Comparison of ENCODE assay signal across 21 cellular contexts in genomic region chr3:178602864-178603263, GRCh38.
DNase-seq lines count a peak whose midpoint lies in the region; ATAC-seq and TF ChIP-seq lines count a peak whose summit lies in the region.
"Had no signal": no experiment of that assay in that cellular context is flagged by ENCODE, and none has a peak within 500 bp of the region (broad histone marks: within the 10 kb centered on the region; RNA-seq: fewer than 3 reads in every experiment).

No MANE protein-coding gene starts in this region.

- no peak for TF ChIP-seq POLR2A in tibial nerve (IDR thresholded peaks at IDR 0.05)

- H3K27me3 Mint-ChIP-seq in activated T-cell treated with anti-CD3 and anti-CD28 coated beads, Interleukin-2, amount 50 U/mL, for 72 hours (ENCODE audit: low read depth) = peaks cover 6% of the 10 kb centered on the region
- H3K27me3 Mint-ChIP-seq: brain had no signal

- H3K36me3 ChIP-seq in tibial nerve (no peaks in the 10 kb centered on the region), tibial artery (no peaks in the 10 kb centered on the region)
- H3K36me3 ChIP-seq: colonic mucosa had no signal

- H3K4me1 ChIP-seq in tibial nerve (no peaks in the 10 kb centered on the region), tibial artery (no peaks in the 10 kb centered on the region)
- H3K4me1 ChIP-seq: colonic mucosa had no signal

- no peak for TF ChIP-seq EP300 in tibial nerve (IDR thresholded peaks at IDR 0.05)

- no peak overlapping the region for H3K4me3 ChIP-seq in tibial nerve
- no peak overlapping the region for H3K4me3 ChIP-seq in tibial artery
- H3K4me3 ChIP-seq: colonic mucosa, K562 had no signal

- H3K27ac ChIP-seq in tibial nerve (no peak overlapping the region), tibial artery (no peak overlapping the region)
- H3K27ac ChIP-seq: C4-2B, colonic mucosa had no signal

- TF ChIP-seq CTCF in tibial nerve (IDR thresholded peaks at IDR 0.05) = no peak
- TF ChIP-seq CTCF in tibial artery (IDR thresholded peaks at IDR 0.05) = no peak

- intact Hi-C loops in tibial artery (cut with DNase I; ENCODE audit: low total_unique reads) = no loop called here

- no peak overlapping the region for H3K27ac Mint-ChIP-seq in activated T-cell treated with anti-CD3 and anti-CD28 coated beads, Interleukin-2, amount 50 U/mL, for 72 hours
- H3K27ac Mint-ChIP-seq: activated naive CD8-positive, alpha-beta T cell treated with anti-CD3 and anti-CD28 coated beads for 36 hours; brain; endodermal cell had no signal

- H3K9me3 ChIP-seq in tibial nerve = no peaks in the 10 kb centered on the region
- H3K9me3 ChIP-seq in tibial artery = no peaks in the 10 kb centered on the region
- H3K9me3 ChIP-seq: colonic mucosa had no signal

- ATAC-seq in activated T-cell treated with anti-CD3 and anti-CD28 coated beads, Interleukin-2, amount 50 U/mL, for 72 hours (replicated peaks in 1 of 2) = no peak
- ATAC-seq: K562, SK-N-SH treated with all-trans-retinoic acid at 6 μM for 48 hours had no signal

- no peak overlapping the region for H3K4me3 Mint-ChIP-seq in activated T-cell treated with anti-CD3 and anti-CD28 coated beads, Interleukin-2, amount 50 U/mL, for 72 hours
- H3K4me3 Mint-ChIP-seq: activated naive CD8-positive, alpha-beta T cell treated with anti-CD3 and anti-CD28 coated beads for 36 hours; brain; endodermal cell had no signal

- H3K27me3 ChIP-seq in tibial nerve (no peaks in the 10 kb centered on the region), tibial artery (no peaks in the 10 kb centered on the region)
- H3K27me3 ChIP-seq: colonic mucosa had no signal

- H3K36me3 Mint-ChIP-seq in activated T-cell treated with anti-CD3 and anti-CD28 coated beads, Interleukin-2, amount 50 U/mL, for 72 hours (ENCODE audit: insufficient read depth in 2 of 2) = peaks cover 0 to 2% of the 10 kb centered on the region in 2 donors
- H3K36me3 Mint-ChIP-seq: activated naive CD8-positive, alpha-beta T cell treated with anti-CD3 and anti-CD28 coated beads for 36 hours; brain had no signal

- DNase-seq in DMS153 treated with DMSO at 0.1 percent for 48 hours (lab: John Stamatoyannopoulos, UW; ENCODE audit: unreplicated experiment) (peak; percentile 13), NCI-H1436 (lab: John Stamatoyannopoulos, UW) (peak; percentile 60), NCI-H2171 treated with DMSO at 0.1 percent for 48 hours (lab: John Stamatoyannopoulos, UW) (peak; percentile 97), SW480 (ENCODE audit: low spot score) (peak; percentile 57), tibial nerve (ENCODE audit: low spot score in 2 of 2) (no peak), tibial artery (no peak), AG08395 (ENCODE audit: low spot score) (no peak)
- DNase-seq in activated T-cell treated with anti-CD3 and anti-CD28 coated beads, Interleukin-2, amount 50 U/mL, for 72 hours = no peak
- DNase-seq: activated CD4-positive, CD25-positive, alpha-beta regulatory T cell; activated CD8-positive, alpha-beta memory T cell treated with anti-CD3 and anti-CD28 coated beads for 24 hours; activated naive CD8-positive, alpha-beta T cell treated with anti-CD3 and anti-CD28 coated beads for 36 hours; colonic mucosa; DMS 273 treated with DMSO at 0.1 percent for 48 hours; endodermal cell; head of caudate nucleus; nucleus accumbens; T-helper 9 cell had no signal

- 84 to 87% methylated on average over 1 to 2 of the region's 2 CpGs for WGBS in tibial nerve, 2 donors

- H3K9me3 Mint-ChIP-seq in activated T-cell treated with anti-CD3 and anti-CD28 coated beads, Interleukin-2, amount 50 U/mL, for 72 hours = peaks cover 0 to 2% of the 10 kb centered on the region in 2 donors
- H3K9me3 Mint-ChIP-seq: endodermal cell had no signal

- no peaks in the 10 kb centered on the region for H3K4me1 Mint-ChIP-seq in activated T-cell treated with anti-CD3 and anti-CD28 coated beads, Interleukin-2, amount 50 U/mL, for 72 hours (ENCODE audit: low read depth)
- H3K4me1 Mint-ChIP-seq: activated naive CD8-positive, alpha-beta T cell treated with anti-CD3 and anti-CD28 coated beads for 36 hours had no signal

Comparison
In these comparisons a context has a peak if more than half of its experiments do, and no peak if none do; other contexts are left out.
1. DNase-seq: peak in DMS153 treated with DMSO at 0.1 percent for 48 hours (single experiment), NCI-H1436 (single experiment), NCI-H2171 treated with DMSO at 0.1 percent for 48 hours (single experiment) and SW480 (single experiment); none in tibial nerve (0 of 2), tibial artery (0 of 2), activated T-cell treated with anti-CD3 and anti-CD28 coated beads, Interleukin-2, amount 50 U/mL, for 72 hours (0 of 2) and AG08395 (single experiment).